In genomic region chr12:95605875-95606274, GRCh38 we compare ENCODE assay signal across 2 cellular contexts.
TF ChIP-seq lines count a peak whose summit lies in the region.

No MANE protein-coding gene starts in this region.

TF ChIP-seq in IMR-90, 13 proteins besides CTCF, POLR2A, EP300 and RAD21:
- TF ChIP-seq CEBPB (IDR thresholded peaks at IDR 0.05; ENCODE audit: low read depth, low read length) = no peak
- no peak for TF ChIP-seq BHLHE40 (IDR thresholded peaks at IDR 0.05; ENCODE audit: low read depth, low read length)
- no peak for TF ChIP-seq CHD1 (IDR thresholded peaks at IDR 0.05; ENCODE audit: low read depth, low read length)
- no peak for TF ChIP-seq MXI1 (IDR thresholded peaks at IDR 0.05; ENCODE audit: borderline replicate concordance, low read depth, low read length)
- no peak for TF ChIP-seq FOS (IDR thresholded peaks at IDR 0.05; ENCODE audit: low read depth, low read length)
- no peak for TF ChIP-seq MAFK (IDR thresholded peaks at IDR 0.05; ENCODE audit: low read depth, low read length)
- no peak for TF ChIP-seq RCOR1 (IDR thresholded peaks at IDR 0.05; ENCODE audit: insufficient replicate concordance, low read length)
- TF ChIP-seq MAZ (IDR thresholded peaks at IDR 0.05; ENCODE audit: borderline replicate concordance, low read depth, low read length) = no peak
- TF ChIP-seq SMC3 (IDR thresholded peaks at IDR 0.05; ENCODE audit: low read depth, low read length) = no peak
- TF ChIP-seq NFE2L2 (IDR thresholded peaks at IDR 0.05; ENCODE audit: low read depth, low read length) = no peak
- no peak for TF ChIP-seq ELK1 (IDR thresholded peaks at IDR 0.05; ENCODE audit: borderline replicate concordance, low read depth, low read length)
- TF ChIP-seq, protein P1, sequence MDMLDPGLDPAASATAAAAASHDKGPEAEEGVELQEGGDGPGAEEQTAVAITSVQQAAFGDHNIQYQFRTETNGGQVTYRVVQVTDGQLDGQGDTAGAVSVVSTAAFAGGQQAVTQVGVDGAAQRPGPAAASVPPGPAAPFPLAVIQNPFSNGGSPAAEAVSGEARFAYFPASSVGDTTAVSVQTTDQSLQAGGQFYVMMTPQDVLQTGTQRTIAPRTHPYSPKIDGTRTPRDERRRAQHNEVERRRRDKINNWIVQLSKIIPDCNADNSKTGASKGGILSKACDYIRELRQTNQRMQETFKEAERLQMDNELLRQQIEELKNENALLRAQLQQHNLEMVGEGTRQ (IDR thresholded peaks at IDR 0.05; ENCODE audit: low read depth, low read length) = no peak
- TF ChIP-seq RFX5 (IDR thresholded peaks at IDR 0.05; ENCODE audit: low read depth, low read length) = no peak

TF ChIP-seq in HEK293T, 16 proteins besides CTCF, POLR2A, EP300 and RAD21 (continued from another document):
- TF ChIP-seq SP1 (IDR thresholded peaks at IDR 0.05) = no peak
- TF ChIP-seq, protein P2, sequence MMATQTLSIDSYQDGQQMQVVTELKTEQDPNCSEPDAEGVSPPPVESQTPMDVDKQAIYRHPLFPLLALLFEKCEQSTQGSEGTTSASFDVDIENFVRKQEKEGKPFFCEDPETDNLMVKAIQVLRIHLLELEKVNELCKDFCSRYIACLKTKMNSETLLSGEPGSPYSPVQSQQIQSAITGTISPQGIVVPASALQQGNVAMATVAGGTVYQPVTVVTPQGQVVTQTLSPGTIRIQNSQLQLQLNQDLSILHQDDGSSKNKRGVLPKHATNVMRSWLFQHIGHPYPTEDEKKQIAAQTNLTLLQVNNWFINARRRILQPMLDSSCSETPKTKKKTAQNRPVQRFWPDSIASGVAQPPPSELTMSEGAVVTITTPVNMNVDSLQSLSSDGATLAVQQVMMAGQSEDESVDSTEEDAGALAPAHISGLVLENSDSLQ (IDR thresholded peaks at IDR 0.05) = no peak
- no peak for TF ChIP-seq BHLHE40 (IDR thresholded peaks at IDR 0.05; ENCODE audit: borderline replicate concordance)
- no peak for TF ChIP-seq NFRKB (IDR thresholded peaks at IDR 0.05)
- TF ChIP-seq ELF4 (IDR thresholded peaks at IDR 0.05) = no peak
- no peak for TF ChIP-seq FOXM1 (IDR thresholded peaks at IDR 0.05; ENCODE audit: borderline replicate concordance)
- no peak for TF ChIP-seq TARDBP (IDR thresholded peaks at IDR 0.05)
- TF ChIP-seq FOXA1 (IDR thresholded peaks at IDR 0.05) = no peak
